20 cellular contexts compared by ENCODE assay signal in genomic region chr6:142279350-142280180, GRCh38. TPM values are rescaled to one million over a fixed set of nuclear protein-coding genes. Genes with fewer than 3 reads are reported as not detected.
DNase-seq lines count a peak whose midpoint lies in the region; ATAC-seq, FAIRE-seq and TF ChIP-seq lines count a peak whose summit lies in the region.
"Had no signal": no experiment of that assay in that cellular context is flagged by ENCODE, and none has a peak within 500 bp of the region (broad histone marks: within the 10 kb centered on the region; RNA-seq: fewer than 3 reads in every experiment).

No MANE protein-coding gene starts in this region.

- H3K4me3 ChIP-seq in K562 (no peak overlapping the region), keratinocyte (ENCODE audit: control insufficient read depth in 2 of 3, extremely low read depth in 1 of 3, insufficient read depth in 2 of 3, low read depth in 1 of 3, low read length in 3 of 3) (no peak overlapping the region), tibial artery (no peak overlapping the region)
- H3K4me3 ChIP-seq: cardiac muscle cell, mucosa of descending colon, pancreas had no signal

- H3K9ac ChIP-seq in K562 (ENCODE audit: insufficient read depth in 1 of 2, low read depth in 2 of 2, low read length in 2 of 2) (no peak overlapping the region), keratinocyte (ENCODE audit: control insufficient read depth, extremely low read depth, insufficient read depth, low read length) (no peak overlapping the region)

- peaks cover 17% of the 10 kb centered on the region for H3K4me1 Mint-ChIP-seq in type B pancreatic cell (ENCODE audit: unreplicated experiment)
- H3K4me1 Mint-ChIP-seq: stimulated activated naive CD8-positive, alpha-beta T cell treated with anti-CD3 and anti-CD28 coated beads, Interleukin-15, amount 100 ng/mL, for 72 hours; T-helper 17 cell had no signal

- H3K4me1 ChIP-seq in K562 (replicated peaks in 1 of 2; ENCODE audit: control insufficient read depth in 2 of 2, insufficient read depth in 2 of 2, low read length in 2 of 2) (no peaks in the 10 kb centered on the region), keratinocyte (ENCODE audit: control insufficient read depth, extremely low read depth, insufficient read depth, low read length) (peaks cover 6% of the 10 kb centered on the region), tibial artery (no peaks in the 10 kb centered on the region)
- H3K4me1 ChIP-seq: pancreas had no signal

- H3K36me3 ChIP-seq in K562 (ENCODE audit: control insufficient read depth, insufficient read depth, low read length) = no peaks in the 10 kb centered on the region
- H3K36me3 ChIP-seq in keratinocyte (ENCODE audit: control insufficient read depth in 2 of 2, extremely low read depth in 1 of 2, insufficient read depth in 2 of 2, low read length in 2 of 2) = no peaks in the 10 kb centered on the region
- H3K36me3 ChIP-seq in tibial artery = no peaks in the 10 kb centered on the region
- H3K36me3 ChIP-seq: cardiac muscle cell, pancreas had no signal

- CTCF ChIA-PET in K562 (lab: Yijun Ruan, JAX; ENCODE audit: low intra/inter-chr PET ratio) = no interaction called here

- H3K9me3 ChIP-seq in K562 (replicated peaks; ENCODE audit: control insufficient read depth, insufficient read depth, low read depth, low read length) (no peaks in the 10 kb centered on the region), keratinocyte (ENCODE audit: control insufficient read depth, low read depth, low read length) (no peaks in the 10 kb centered on the region), tibial artery (no peaks in the 10 kb centered on the region)
- H3K9me3 ChIP-seq: mucosa of descending colon, pancreas had no signal

- TF ChIP-seq RAD21 in K562 (CRISPR knock-in tag; conservative IDR thresholded peaks at IDR 0.05 in 1 of 2, IDR thresholded peaks at IDR 0.05 in 1 of 2) = no peak

- peaks cover 20% of the 10 kb centered on the region for H3K9me3 Mint-ChIP-seq in type B pancreatic cell

- H2AFZ ChIP-seq in K562 (ENCODE audit: low read depth, low read length) (no peak overlapping the region), keratinocyte (ENCODE audit: control insufficient read depth, low read length) (no peak overlapping the region)

- POLR2A ChIA-PET in K562 (lab: Yijun Ruan, JAX) = interaction anchor here (1.0 kb wide), 1 partner anchor 10 kb away, joined by 3 read pairs; no protein-coding TSS in a partner anchor

- no peak overlapping the region for H3K4me2 ChIP-seq in K562 (ENCODE audit: insufficient read depth, low read length)
- peak overlapping the region; percentile 8 for H3K4me2 ChIP-seq in keratinocyte (ENCODE audit: control insufficient read depth, extremely low read depth, insufficient read depth, low read depth, low read length)

- no peaks in the 10 kb centered on the region for H3K36me3 Mint-ChIP-seq in type B pancreatic cell

- dilution Hi-C loops in keratinocyte (cut with MboI; ENCODE audit: extremely low pct_ligation_motif_present, low sequenced_read_pairs) = no loop called here

- ATAC-seq in K562 = no peak
- no peak for ATAC-seq in GM21381 (IDR thresholded peaks at IDR 0.05; ENCODE audit: unreplicated experiment)
- ATAC-seq: mucosa of descending colon; stimulated activated naive CD8-positive, alpha-beta T cell treated with anti-CD3 and anti-CD28 coated beads, Interleukin-15, amount 100 ng/mL, for 72 hours; T-helper 17 cell had no signal

- no peaks in the 10 kb centered on the region for H4K20me1 ChIP-seq in K562 (replicated peaks; ENCODE audit: control insufficient read depth, insufficient read depth, low read length)
- H4K20me1 ChIP-seq in keratinocyte (ENCODE audit: control insufficient read depth, extremely low read depth, insufficient read depth, low read length) = no peaks in the 10 kb centered on the region

- in situ Hi-C loops in K562 (cut with MboI) = no loop called here

- no peak for TF ChIP-seq EP300 in K562 (IDR thresholded peaks at IDR 0.05; ENCODE audit: low read length)

- intact Hi-C loops in K562 (cut with micrococcal nuclease) = no loop called here
- intact Hi-C loops in tibial artery (cut with DNase I; ENCODE audit: low total_unique reads) = no loop called here

- no TSS peak for BruUV-seq in K562 (replicated peaks; lab: Mats Ljungman, UMichigan)

- DNase-seq in HS-27A (ENCODE audit: low read depth) (peak; percentile 39), K562 (ENCODE audit: extremely low read depth in 1 of 4, low spot score in 3 of 4) (no peak), keratinocyte (ENCODE audit: low read depth, low spot score) (no peak), type B pancreatic cell (ENCODE audit: extremely low spot score, unreplicated experiment) (no peak), tibial artery (no peak)
- no peak for DNase-seq in activated CD4-positive, alpha-beta T cell treated with anti-CD3 and anti-CD28 coated beads for 4 hours
- DNase-seq: activated CD4-positive, CD25-positive, alpha-beta regulatory T cell; activated CD8-positive, alpha-beta memory T cell treated with anti-CD3 and anti-CD28 coated beads, Interleukin-2, amount 50 U/mL, for 4 hours; activated naive CD4-positive, alpha-beta T cell treated with Interleukin-2 at 50 U/mL for 16 hours; CD4-positive, alpha-beta T cell; Kasumi-1; mucosa of descending colon; NCI-H1694; NCI-H82; pancreas; stimulated activated naive CD8-positive, alpha-beta T cell treated with anti-CD3 and anti-CD28 coated beads, Interleukin-15, amount 100 ng/mL, for 72 hours; T-helper 17 cell had no signal

- peak overlapping the region; percentile 54 for H3K4me3 Mint-ChIP-seq in type B pancreatic cell
- H3K4me3 Mint-ChIP-seq: CD4-positive, alpha-beta T cell; stimulated activated naive CD8-positive, alpha-beta T cell treated with anti-CD3 and anti-CD28 coated beads, Interleukin-15, amount 100 ng/mL, for 72 hours; T-helper 17 cell had no signal

- H3K9me1 ChIP-seq in K562 (ENCODE audit: control insufficient read depth, insufficient read depth, low read length) (no peaks in the 10 kb centered on the region), keratinocyte (ENCODE audit: control insufficient read depth, extremely low read depth, insufficient read depth, low read length) (no peaks in the 10 kb centered on the region)

- H3K79me2 ChIP-seq in K562 (ENCODE audit: control insufficient read depth, insufficient read depth, low read length) (no peaks in the 10 kb centered on the region), keratinocyte (ENCODE audit: control insufficient read depth, insufficient read depth, low read length) (no peaks in the 10 kb centered on the region)

- H3K27ac Mint-ChIP-seq in type B pancreatic cell = peak overlapping the region; percentile 88
- H3K27ac Mint-ChIP-seq: CD4-positive, alpha-beta T cell; stimulated activated naive CD8-positive, alpha-beta T cell treated with anti-CD3 and anti-CD28 coated beads, Interleukin-15, amount 100 ng/mL, for 72 hours; T-helper 17 cell had no signal

- H3K27me3 Mint-ChIP-seq in type B pancreatic cell = no peaks in the 10 kb centered on the region
- H3K27me3 Mint-ChIP-seq: CD4-positive, alpha-beta T cell; stimulated activated naive CD8-positive, alpha-beta T cell treated with anti-CD3 and anti-CD28 coated beads, Interleukin-15, amount 100 ng/mL, for 72 hours had no signal

- whole genome bisulfite sequencing in K562 (ENCODE audit: insufficient coverage, low coverage, missing lambda C conversion rate) = 0% methylated on average over 5 of the region's 5 CpGs

- H3K27ac ChIP-seq in K562 (ENCODE audit: extremely low read depth, low read depth, low read length) (no peak overlapping the region), keratinocyte (ENCODE audit: control insufficient read depth, insufficient read depth, low read length) (no peak overlapping the region), tibial artery (no peak overlapping the region)
- H3K27ac ChIP-seq: cardiac muscle cell had no signal

- no peak for FAIRE-seq in K562 (lab: Jason Lieb, UNC)
- FAIRE-seq in keratinocyte (lab: Jason Lieb, UNC) = no peak
- FAIRE-seq: islet of Langerhans, pancreas had no signal

- TF ChIP-seq POLR2A in K562 (conservative IDR thresholded peaks at IDR 0.05) = no peak

- no peaks in the 10 kb centered on the region for H3K27me3 ChIP-seq in K562 (ENCODE audit: control insufficient read depth in 2 of 2, insufficient read depth in 2 of 2, low read length in 2 of 2)
- no peaks in the 10 kb centered on the region for H3K27me3 ChIP-seq in keratinocyte (ENCODE audit: control insufficient read depth, extremely low read depth, insufficient read depth, low read length)
- H3K27me3 ChIP-seq in tibial artery = no peaks in the 10 kb centered on the region
- H3K27me3 ChIP-seq: cardiac muscle cell, pancreas had no signal

- no peak for TF ChIP-seq CTCF in K562 (IDR thresholded peaks at IDR 0.05 in 2 of 3, conservative IDR thresholded peaks at IDR 0.05 in 1 of 3; ENCODE audit: insufficient read depth in 2 of 3, low read depth in 1 of 3, low read length in 3 of 3)
- no peak for TF ChIP-seq CTCF in keratinocyte (optimal IDR thresholded peaks at IDR 0.05 in 1 of 3, IDR thresholded peaks at IDR 0.05 in 1 of 3, conservative IDR thresholded peaks at IDR 0.05 in 1 of 3; ENCODE audit: extremely low read depth in 1 of 3, insufficient read depth in 2 of 3, low read length in 3 of 3)
- no peak for TF ChIP-seq CTCF in type B pancreatic cell (conservative IDR thresholded peaks at IDR 0.05)
- no peak for TF ChIP-seq CTCF in tibial artery (IDR thresholded peaks at IDR 0.05)

RNA-seq across cellular contexts. Expression of gene ADGRG6, which starts 22.2 kb away (rescaled TPM):
- total RNA-seq in K562 (2011; cell fraction: chromatin; rRNA removed; ENCODE audit: low replicate concordance) = 0.25 and 0.35 TPM in 2 replicates
- not detected in 2 replicates for total RNA-seq in K562 (2011; cell fraction: nucleolus; rRNA removed)
- 0.08 and 0.59 TPM in 2 replicates for total RNA-seq in K562 (2011; cell fraction: nucleoplasm; rRNA removed)
- under 0.01 and 0.05 TPM in 2 replicates for total RNA-seq in K562 (2014; rRNA removed)
- total RNA-seq in K562 (2014; rRNA removed; fragmentation: Illumina TruSeq; extraction: Trizol) = under 0.01 TPM in 1 of 2 replicates, not detected in the other
- total RNA-seq in K562 (2015; rRNA removed; fragmentation: Illumina TruSeq; extraction: Trizol) = not detected in 2 replicates
- total RNA-seq in K562 (2021) = 0.11 and 0.13 TPM in 2 replicates
- 0.04 and 0.06 TPM in 2 replicates for polyA plus RNA-seq in K562 (2011; rRNA removed)
- polyA plus RNA-seq in K562 (2011; cell fraction: cytosol; rRNA removed) = 0.07 and 0.10 TPM in 2 replicates
- 0.13 and 0.27 TPM in 2 replicates for polyA plus RNA-seq in K562 (2011; cell fraction: nucleus; rRNA removed)
- 0.03 and 0.07 TPM in 2 replicates for polyA plus RNA-seq in K562 (2012)
- not detected in 2 replicates for polyA plus RNA-seq in K562 (2014; fragmentation: Illumina TruSeq; extraction: Trizol)
- not detected for polyA plus RNA-seq in K562 (2014; fragmentation: Nextera tagmentation; extraction: Ambion mirVana)
- polyA plus RNA-seq in K562 (2014; rRNA removed) = not detected in 2 replicates
- 0.11 and 0.18 TPM in 2 replicates for polyA minus RNA-seq in K562 (2011; rRNA and poly(A)+ RNA removed)
- polyA minus RNA-seq in K562 (2011; cell fraction: cytosol; rRNA and poly(A)+ RNA removed) = 1.7 TPM in 1 of 2 replicates, not detected in the other
- polyA minus RNA-seq in K562 (2011; cell fraction: nucleus; rRNA and poly(A)+ RNA removed) = 0.11 and 0.13 TPM in 2 replicates
- 9.4 to 20.1 TPM (median 14.6 TPM) in 3 replicates for polyA plus RNA-seq in keratinocyte
- polyA plus RNA-seq in keratinocyte (2011; ENCODE audit: low read depth) = 4.0 TPM
- polyA plus RNA-seq in keratinocyte (2011; cell fraction: cytosol; rRNA removed) = 2.8 and 5.8 TPM in 2 replicates
- polyA plus RNA-seq in keratinocyte (2011; cell fraction: nucleus; rRNA removed) = 13.9 and 17.9 TPM in 2 replicates
- polyA plus RNA-seq in keratinocyte (2012; ENCODE audit: low replicate concordance) = 4.4 and 9.6 TPM in 2 replicates
- polyA minus RNA-seq in keratinocyte = 21.1 to 41.4 TPM (median 25.8 TPM) in 3 replicates
- polyA minus RNA-seq in keratinocyte (2011; cell fraction: cytosol; rRNA and poly(A)+ RNA removed) = 3.3 TPM
- polyA minus RNA-seq in keratinocyte (2011; cell fraction: nucleus; rRNA and poly(A)+ RNA removed) = 33.2 and 51.7 TPM in 2 replicates
- 26.7 and 72.3 TPM in 2 replicates for total RNA-seq in type B pancreatic cell (ENCODE audit: low replicate concordance)

Comparison
In these comparisons a context has a peak if more than half of its experiments do, and no peak if none do; other contexts are left out.
1. RNA of gene ADGRG6, which starts 22.2 kb away (total RNA-seq): 26.7 to 72.3 TPM in type B pancreatic cell; under 0.01 to 0.59 TPM in K562; every median in the first group is over 10 times any median in the second.